8 cellular contexts compared by ENCODE assay signal in the genomic region with DNA sequence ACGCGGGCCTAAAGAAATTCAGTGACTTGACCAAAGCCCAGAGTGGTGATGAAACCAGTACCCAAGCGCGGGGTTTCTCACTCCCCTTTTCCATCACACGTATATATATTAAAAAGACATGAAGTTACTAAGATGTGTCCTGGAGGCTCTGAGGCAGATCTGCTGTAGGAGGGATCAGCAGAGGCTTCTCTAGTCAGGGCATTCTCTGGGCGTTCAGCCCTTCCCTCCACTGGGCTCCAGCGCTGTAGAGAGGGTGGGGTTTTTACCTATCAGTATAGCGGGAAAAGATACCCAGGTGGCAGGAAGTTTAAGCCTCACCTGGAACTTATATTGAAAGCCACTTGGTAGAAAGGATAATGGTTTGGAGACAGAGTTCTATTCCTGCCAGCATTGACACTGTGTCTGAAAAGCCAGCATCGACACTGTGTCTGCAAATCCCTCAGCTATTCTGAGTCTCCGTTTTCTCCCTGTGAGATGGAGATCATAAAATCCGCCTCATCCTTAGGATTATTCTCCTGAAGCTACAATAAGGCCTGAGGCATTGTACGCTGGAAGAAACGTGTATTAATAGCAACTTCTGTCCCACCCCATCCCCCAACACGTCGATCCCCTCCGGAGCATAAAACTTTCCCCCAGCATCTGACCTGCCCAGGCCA. TPM values are rescaled to one million over a fixed set of nuclear protein-coding genes. Genes with fewer than 3 reads are reported as not detected.
DNase-seq lines count a peak whose midpoint lies in the region; ATAC-seq, FAIRE-seq and TF ChIP-seq lines count a peak whose summit lies in the region.

No MANE protein-coding gene starts in this region.

- H3K4me1 ChIP-seq in vagina: peaks cover 42% of the 10 kb centered on the region

- H3K4me3 Mint-ChIP-seq in mesothelial cell of epicardium: peak overlapping the region; percentile 92

- peak overlapping the region; percentile 96 for H3K27ac ChIP-seq in vagina

- DNase-seq in NCI-H1694 (lab: John Stamatoyannopoulos, UW) (peak; percentile 16), bronchial epithelial cell (ENCODE audit: low read depth) (no peak), mesothelial cell of epicardium (ENCODE audit: low spot score in 2 of 2, unreplicated experiment in 2 of 2) (no peak), vagina (ENCODE audit: extremely low spot score in 2 of 2) (peak in 1 of 2 donors; percentile 40), NCI-H2081 treated with DMSO at 0.1 percent for 48 hours (lab: John Stamatoyannopoulos, UW) (no peak), islet precursor cell (no peak)

- H3K9me3 Mint-ChIP-seq in mesothelial cell of epicardium: no peaks in the 10 kb centered on the region

- H3K4me3 ChIP-seq in GM08714 (ENCODE audit: low read length): peak overlapping the region; percentile 92
- peak overlapping the region; percentile 46 for H3K4me3 ChIP-seq in bronchial epithelial cell (ENCODE audit: low read depth, low read length)
- H3K4me3 ChIP-seq in vagina: peak overlapping the region; percentile 86

- peak overlapping the region; percentile 97 for H3K27ac Mint-ChIP-seq in mesothelial cell of epicardium

- H3K4me1 Mint-ChIP-seq in mesothelial cell of epicardium: peaks cover 63% of the 10 kb centered on the region

- peaks cover 10% of the 10 kb centered on the region for H3K36me3 Mint-ChIP-seq in mesothelial cell of epicardium

- no peak for FAIRE-seq in bronchial epithelial cell (lab: Jason Lieb, UNC)

- H3K27me3 Mint-ChIP-seq in mesothelial cell of epicardium (ENCODE audit: low read depth): no peaks in the 10 kb centered on the region

- TF ChIP-seq POLR2A in vagina (IDR thresholded peaks at IDR 0.05): no peak

- intact Hi-C loops in vagina (cut with DNase I): no loop called here

- H3K9me3 ChIP-seq in vagina: no peaks in the 10 kb centered on the region

- H3K36me3 ChIP-seq in bronchial epithelial cell (ENCODE audit: control insufficient read depth, insufficient read depth, low read length) (no peaks in the 10 kb centered on the region), vagina (peaks cover 0 to 6% of the 10 kb centered on the region in 2 donors)

- TF ChIP-seq CTCF in bronchial epithelial cell (IDR thresholded peaks at IDR 0.05; ENCODE audit: insufficient read depth, low read length, severe bottlenecking) (no peak), mesothelial cell of epicardium (IDR thresholded peaks at IDR 0.05; ENCODE audit: unreplicated experiment) (no peak), vagina (IDR thresholded peaks at IDR 0.05) (no peak)

- ATAC-seq in HG02938 (IDR thresholded peaks at IDR 0.05; ENCODE audit: unreplicated experiment): no peak

- no peaks in the 10 kb centered on the region for H3K27me3 ChIP-seq in bronchial epithelial cell (ENCODE audit: control insufficient read depth, insufficient read depth, low read length)
- no peaks in the 10 kb centered on the region for H3K27me3 ChIP-seq in vagina

RNA-seq across cellular contexts. Expression of gene PLEKHO1, which starts 0.8 kb away (rescaled TPM):
- total RNA-seq in bronchial epithelial cell: 4.5 and 6.1 TPM in 2 replicates
- 80.1 to 84.5 TPM (median 81.8 TPM) in 3 replicates for total RNA-seq in mesothelial cell of epicardium
- 33.9 TPM for total RNA-seq in vagina
